ENCODE assay signal across 25 cellular contexts in the genomic region with DNA sequence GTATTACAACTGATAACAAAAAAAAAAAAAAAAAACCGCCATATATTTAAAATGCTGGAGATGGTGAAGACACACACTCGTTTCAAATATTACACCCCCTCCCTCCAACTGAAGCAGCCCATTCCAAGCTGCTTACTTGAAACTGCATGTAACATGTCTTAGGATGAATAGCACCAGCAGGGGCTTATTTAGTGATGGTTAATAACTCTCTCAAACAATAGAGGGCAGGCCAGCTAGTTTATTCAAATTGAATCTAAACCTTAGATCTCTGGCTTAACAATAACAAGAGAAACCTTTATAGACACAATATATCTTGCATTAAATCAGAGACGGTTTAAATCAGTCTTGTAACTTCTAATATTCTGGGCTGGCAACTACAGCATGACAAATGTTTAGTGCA. TPM values are rescaled to one million over a fixed set of nuclear protein-coding genes. Genes with fewer than 3 reads are reported as not detected.
DNase-seq lines count a peak whose midpoint lies in the region; ATAC-seq, FAIRE-seq and TF ChIP-seq lines count a peak whose summit lies in the region.
"Had no signal": no experiment of that assay in that cellular context is flagged by ENCODE, and none has a peak within 500 bp of the region (broad histone marks: within the 10 kb centered on the region; RNA-seq: fewer than 3 reads in every experiment).

No MANE protein-coding gene starts in this region.

- H3K4me2 ChIP-seq in HepG2 (ENCODE audit: low read depth, low read length): no peak overlapping the region
- H3K4me2 ChIP-seq: GM23338 had no signal

- no peaks in the 10 kb centered on the region for H3K9me3 Mint-ChIP-seq in activated CD4-positive, alpha-beta memory T cell treated with anti-CD3 and anti-CD28 coated beads for 36 hours
- H3K9me3 Mint-ChIP-seq: activated B cell treated with CpG ODN at 0.5 μM for 24 hours, GM23338, T-cell had no signal

- H3K79me2 ChIP-seq in HepG2 (ENCODE audit: insufficient read depth, low read length): peaks cover 18% of the 10 kb centered on the region

- no peak overlapping the region for H3K27ac Mint-ChIP-seq in activated CD4-positive, alpha-beta memory T cell treated with anti-CD3 and anti-CD28 coated beads for 36 hours
- H3K27ac Mint-ChIP-seq: activated B cell treated with CpG ODN at 0.5 μM for 24 hours, GM23338, T-cell had no signal

- peaks cover 7% of the 10 kb centered on the region for H4K20me1 ChIP-seq in HepG2 (ENCODE audit: insufficient read depth, low read length)

- no peaks in the 10 kb centered on the region for H3K4me1 ChIP-seq in HepG2 (ENCODE audit: insufficient read depth, low read length)
- H3K4me1 ChIP-seq in right lobe of liver: no peaks in the 10 kb centered on the region
- H3K4me1 ChIP-seq: body of pancreas, transverse colon had no signal

- no peak overlapping the region for H3K9ac ChIP-seq in HepG2 (ENCODE audit: insufficient read depth, low read depth, low read length)

- intact Hi-C loops in HepG2 (cut with micrococcal nuclease; ENCODE audit: unreplicated experiment): no loop called here
- intact Hi-C loops in right lobe of liver (cut with DNase I): no loop called here
- intact Hi-C loops in activated CD4-positive, alpha-beta memory T cell treated with anti-CD3 and anti-CD28 coated beads for 36 hours (cut with micrococcal nuclease): loop anchor here (10.0 kb wide), 1 partner anchor 441 kb away; no protein-coding TSS in a partner anchor

- TF ChIP-seq EP300 in HepG2 (IDR thresholded peaks at IDR 0.05; ENCODE audit: low read depth in 2 of 2, low read length in 2 of 2): no peak
- no peak for TF ChIP-seq EP300 in HepG2 (CRISPR knock-in tag; IDR thresholded peaks at IDR 0.05; ENCODE audit: borderline replicate concordance)

- H3K4me3 Mint-ChIP-seq in activated CD4-positive, alpha-beta memory T cell treated with anti-CD3 and anti-CD28 coated beads for 36 hours: no peak overlapping the region
- H3K4me3 Mint-ChIP-seq: activated B cell treated with CpG ODN at 0.5 μM for 24 hours, GM23338, T-cell had no signal

- POLR2A ChIA-PET in HepG2 (lab: Yijun Ruan, JAX): no interaction called here
- POLR2A ChIA-PET in activated CD4-positive, alpha-beta memory T cell treated with anti-CD3 and anti-CD28 coated beads for 36 hours (lab: Charles Lee): no interaction called here

- CTCF ChIA-PET in HepG2 (lab: Yijun Ruan, JAX; ENCODE audit: low intra/inter-chr PET ratio, low total read pairs): no interaction called here
- CTCF ChIA-PET in activated CD4-positive, alpha-beta memory T cell treated with anti-CD3 and anti-CD28 coated beads for 36 hours (lab: Charles Lee): interaction anchor here (0.7 to 3.2 kb wide), 4 partner anchors 17 to 104 kb away, joined by 3 to 12 read pairs (median 6); no protein-coding TSS in a partner anchor

- FAIRE-seq in HepG2 (lab: Jason Lieb, UNC): no peak
- FAIRE-seq: keratinocyte had no signal

- no peak for TF ChIP-seq RAD21 in HepG2 (CRISPR knock-in tag; IDR thresholded peaks at IDR 0.05)

- ATAC-seq in HepG2 (peak; percentile 39), right lobe of liver (no peak)
- ATAC-seq: body of pancreas, GM23338, Panc1 had no signal

- H3K27ac ChIP-seq in HepG2 (ENCODE audit: extremely low read length, insufficient read depth, low read length) (no peak overlapping the region), right lobe of liver (no peak overlapping the region)
- H3K27ac ChIP-seq: body of pancreas, transverse colon had no signal

- in situ Hi-C loops in HepG2 (cut with HindIII; ENCODE audit: extremely low pct_ligation_motif_present, low pct_unique_long_range_greater_than_20kb): no loop called here
- in situ Hi-C loops in GM13976 (cut with MboI; ENCODE audit: low sequenced_read_pairs, unreplicated experiment): no loop called here

- TF ChIP-seq CTCF in HepG2 (CRISPR knock-in tag; IDR thresholded peaks at IDR 0.05) (no peak), right lobe of liver (IDR thresholded peaks at IDR 0.05) (no peak), epithelial cell of esophagus (IDR thresholded peaks at IDR 0.05; ENCODE audit: insufficient read depth, low read depth, low read length, missing control alignments) (peak; percentile 10), GM13976 (IDR thresholded peaks at IDR 0.05; ENCODE audit: borderline replicate concordance, control extremely low read depth, extremely low read depth, insufficient read depth, missing control alignments) (no peak)

- H3K4me3 ChIP-seq in HepG2 (replicated peaks in 1 of 3; ENCODE audit: insufficient read depth in 1 of 3, low read depth in 2 of 3, low read length in 3 of 3) (no peak overlapping the region), right lobe of liver (no peak overlapping the region), epithelial cell of esophagus (ENCODE audit: low read length) (no peak overlapping the region)
- H3K4me3 ChIP-seq: body of pancreas, GM23338, transverse colon had no signal

- H3K9me3 ChIP-seq in HepG2 (ENCODE audit: low read length): no peaks in the 10 kb centered on the region
- no peaks in the 10 kb centered on the region for H3K9me3 ChIP-seq in right lobe of liver
- H3K9me3 ChIP-seq: body of pancreas, transverse colon had no signal

- no peaks in the 10 kb centered on the region for H3K27me3 Mint-ChIP-seq in activated CD4-positive, alpha-beta memory T cell treated with anti-CD3 and anti-CD28 coated beads for 36 hours
- H3K27me3 Mint-ChIP-seq: activated B cell treated with CpG ODN at 0.5 μM for 24 hours, T-cell had no signal

- no TSS peak for BruUV-seq in HepG2 (replicated peaks; lab: Mats Ljungman, UMichigan)

- no peak for TF ChIP-seq POLR2A in HepG2 (IDR thresholded peaks at IDR 0.05; ENCODE audit: insufficient read depth in 1 of 2, low read depth in 2 of 2, low read length in 2 of 2)
- TF ChIP-seq POLR2A in right lobe of liver (IDR thresholded peaks at IDR 0.05): no peak

- H3K36me3 ChIP-seq in HepG2 (replicated peaks in 1 of 2; ENCODE audit: control insufficient read depth in 1 of 2, insufficient read depth in 2 of 2, low read length in 2 of 2) (peaks cover 29 to 52% of the 10 kb centered on the region in 2 experiments), right lobe of liver (peaks cover 0 to 54% (median 33%) of the 10 kb centered on the region in 4 donors)

- H3K27me3 ChIP-seq in HepG2 (ENCODE audit: control insufficient read depth in 1 of 2, insufficient read depth in 2 of 2, low read length in 2 of 2) (no peaks in the 10 kb centered on the region), right lobe of liver (no peaks in the 10 kb centered on the region)
- H3K27me3 ChIP-seq: body of pancreas, transverse colon had no signal

- 88% methylated on average over 3 of the region's 3 CpGs for WGBS in HepG2 (ENCODE audit: low lambda C conversion rate)
- 62% methylated on average over 3 of the region's 3 CpGs for WGBS in right lobe of liver (ENCODE audit: insufficient coverage, low coverage, low lambda C conversion rate, missing lambda C conversion rate)

- no peak overlapping the region for H2AFZ ChIP-seq in HepG2 (ENCODE audit: low read length)
- H2AFZ ChIP-seq: GM23338 had no signal

- H3K36me3 Mint-ChIP-seq in activated CD4-positive, alpha-beta memory T cell treated with anti-CD3 and anti-CD28 coated beads for 36 hours: peaks cover 27% of the 10 kb centered on the region

- DNase-seq in HepG2 (ENCODE audit: low spot score) (no peak), right lobe of liver (no peak), OCI-M1 (lab: John Stamatoyannopoulos, UW) (peak; percentile 20), epithelial cell of esophagus (ENCODE audit: low read depth) (no peak), GM13976 (ENCODE audit: low spot score) (no peak), occipital lobe (lab: John Stamatoyannopoulos, UW) (no peak), activated T-cell treated with anti-CD3 and anti-CD28 coated beads for 4 hours (no peak)
- no peak for DNase-seq in activated CD4-positive, alpha-beta memory T cell treated with anti-CD3 and anti-CD28 coated beads for 36 hours
- DNase-seq: activated B cell treated with CpG ODN at 0.5 μM for 24 hours; activated naive CD4-positive, alpha-beta T cell; body of pancreas; DMS153; effector CD4-positive, alpha-beta T cell; NCI-H1436; NCI-H446 treated with DMSO at 0.1 percent for 48 hours; stimulated activated CD4-positive, alpha-beta T cell treated with anti-CD3 and anti-CD28 coated beads, Interleukin-4, amount 100 ng/mL, for 4 hours; T-cell; transverse colon had no signal

- H3K4me1 Mint-ChIP-seq in activated CD4-positive, alpha-beta memory T cell treated with anti-CD3 and anti-CD28 coated beads for 36 hours (ENCODE audit: low read depth): peaks cover 18% of the 10 kb centered on the region
- H3K4me1 Mint-ChIP-seq: GM23338 had no signal

RNA-seq across cellular contexts. Expression of gene JPH2, which starts 9.3 kb away (rescaled TPM):
- total RNA-seq in HepG2 (2016; rRNA removed; fragmentation: Illumina TruSeq; extraction: Trizol): not detected in 2 replicates
- total RNA-seq in HepG2 (2016; cell fraction: cytosol; rRNA removed; fragmentation: Illumina TruSeq; extraction: Trizol; ENCODE audit: low read depth): not detected in 2 replicates
- not detected in 2 replicates for total RNA-seq in HepG2 (2016; cell fraction: insoluble cytoplasmic fraction; rRNA removed; fragmentation: Illumina TruSeq; extraction: Trizol)
- not detected in 2 replicates for total RNA-seq in HepG2 (2016; cell fraction: membrane; rRNA removed; fragmentation: Illumina TruSeq; extraction: Trizol)
- total RNA-seq in HepG2 (2016; cell fraction: nucleus; rRNA removed; fragmentation: Illumina TruSeq; extraction: Trizol): not detected in 2 replicates
- 0.42 and 0.61 TPM in 2 replicates for polyA plus RNA-seq in HepG2 (2011; rRNA removed)
- polyA plus RNA-seq in HepG2 (2011; cell fraction: cytosol; rRNA removed): 0.23 and 0.32 TPM in 2 replicates
- polyA plus RNA-seq in HepG2 (2011; cell fraction: nucleus; rRNA removed): 2.7 and 2.9 TPM in 2 replicates
- 0.52 and 1.4 TPM in 2 replicates for polyA plus RNA-seq in HepG2 (2012)
- not detected in 2 replicates for polyA plus RNA-seq in HepG2 (2016; cell fraction: cytosol; fragmentation: Illumina TruSeq; extraction: Trizol; ENCODE audit: low read depth)
- not detected in 2 replicates for polyA plus RNA-seq in HepG2 (2016; cell fraction: insoluble cytoplasmic fraction; fragmentation: Illumina TruSeq; extraction: Trizol; ENCODE audit: low read depth)
- polyA plus RNA-seq in HepG2 (2016; cell fraction: membrane; fragmentation: Illumina TruSeq; extraction: Trizol; ENCODE audit: low read depth): not detected in 2 replicates
- not detected in 2 replicates for polyA plus RNA-seq in HepG2 (2016; cell fraction: nucleus; fragmentation: Illumina TruSeq; extraction: Trizol; ENCODE audit: insufficient read depth, low read depth)
- 1.1 and 9.5 TPM in 2 replicates for polyA minus RNA-seq in HepG2 (2011; rRNA and poly(A)+ RNA removed; ENCODE audit: low replicate concordance)
- polyA minus RNA-seq in HepG2 (2011; cell fraction: cytosol; rRNA and poly(A)+ RNA removed): 0.30 TPM in 1 of 2 replicates, not detected in the other
- 3.7 and 4.5 TPM in 2 replicates for polyA minus RNA-seq in HepG2 (2011; cell fraction: nucleus; rRNA and poly(A)+ RNA removed)
- under 1 TPM in 5 of 6 experiments, not detected in 1; 0.09 to 0.31 (median 0.10) TPM for total RNA-seq in right lobe of liver
- not detected for total RNA-seq in activated CD4-positive, alpha-beta memory T cell treated with anti-CD3 and anti-CD28 coated beads for 36 hours
- 0.16 TPM for total RNA-seq in occipital lobe
- total RNA-seq: activated B cell treated with CpG ODN at 0.5 μM for 24 hours had no signal

RNA-seq across cellular contexts. Expression of gene OSER1, which starts 14.3 kb away (rescaled TPM):
- total RNA-seq in HepG2 (2016; rRNA removed; fragmentation: Illumina TruSeq; extraction: Trizol) (71.2 and 92.8 TPM in 2 replicates), right lobe of liver (10 to 100 TPM; 13.0 to 20.4 (median 17.3) TPM), occipital lobe (35.9 TPM)
- 47.2 and 53.9 TPM in 2 replicates for total RNA-seq in HepG2 (2016; cell fraction: cytosol; rRNA removed; fragmentation: Illumina TruSeq; extraction: Trizol; ENCODE audit: low read depth)
- total RNA-seq in HepG2 (2016; cell fraction: insoluble cytoplasmic fraction; rRNA removed; fragmentation: Illumina TruSeq; extraction: Trizol): 68.4 and 97.8 TPM in 2 replicates
- 55.7 and 63.5 TPM in 2 replicates for total RNA-seq in HepG2 (2016; cell fraction: membrane; rRNA removed; fragmentation: Illumina TruSeq; extraction: Trizol)
- 43.8 and 44.3 TPM in 2 replicates for total RNA-seq in HepG2 (2016; cell fraction: nucleus; rRNA removed; fragmentation: Illumina TruSeq; extraction: Trizol)
- 67.0 and 71.5 TPM in 2 replicates for polyA plus RNA-seq in HepG2 (2011; rRNA removed)
- polyA plus RNA-seq in HepG2 (2011; cell fraction: cytosol; rRNA removed): 45.9 and 56.3 TPM in 2 replicates
- polyA plus RNA-seq in HepG2 (2011; cell fraction: nucleus; rRNA removed): 61.9 and 63.0 TPM in 2 replicates
- 47.9 and 61.6 TPM in 2 replicates for polyA plus RNA-seq in HepG2 (2012)
- polyA plus RNA-seq in HepG2 (2016; cell fraction: cytosol; fragmentation: Illumina TruSeq; extraction: Trizol; ENCODE audit: low read depth): 20.0 and 20.3 TPM in 2 replicates
- polyA plus RNA-seq in HepG2 (2016; cell fraction: insoluble cytoplasmic fraction; fragmentation: Illumina TruSeq; extraction: Trizol; ENCODE audit: low read depth): 76.4 and 82.6 TPM in 2 replicates
- polyA plus RNA-seq in HepG2 (2016; cell fraction: membrane; fragmentation: Illumina TruSeq; extraction: Trizol; ENCODE audit: low read depth): 22.2 and 23.0 TPM in 2 replicates
- polyA plus RNA-seq in HepG2 (2016; cell fraction: nucleus; fragmentation: Illumina TruSeq; extraction: Trizol; ENCODE audit: insufficient read depth, low read depth): 77.5 and 79.8 TPM in 2 replicates
- 42.9 and 49.7 TPM in 2 replicates for polyA minus RNA-seq in HepG2 (2011; rRNA and poly(A)+ RNA removed; ENCODE audit: low replicate concordance)
- polyA minus RNA-seq in HepG2 (2011; cell fraction: cytosol; rRNA and poly(A)+ RNA removed): 32.4 and 37.8 TPM in 2 replicates
- 18.4 and 28.8 TPM in 2 replicates for polyA minus RNA-seq in HepG2 (2011; cell fraction: nucleus; rRNA and poly(A)+ RNA removed)
- total RNA-seq in activated CD4-positive, alpha-beta memory T cell treated with anti-CD3 and anti-CD28 coated beads for 36 hours: 10 to 100 TPM; 23.4 to 24.2 TPM

RNA-seq across cellular contexts. Expression of gene GDAP1L1, which starts 50.8 kb away (rescaled TPM):
- total RNA-seq in HepG2 (2016; rRNA removed; fragmentation: Illumina TruSeq; extraction: Trizol) (not detected in 2 replicates), right lobe of liver (not detected), occipital lobe (121 TPM)
- total RNA-seq in HepG2 (2016; cell fraction: cytosol; rRNA removed; fragmentation: Illumina TruSeq; extraction: Trizol; ENCODE audit: low read depth): not detected in 2 replicates
- not detected in 2 replicates for total RNA-seq in HepG2 (2016; cell fraction: insoluble cytoplasmic fraction; rRNA removed; fragmentation: Illumina TruSeq; extraction: Trizol)
- not detected in 2 replicates for total RNA-seq in HepG2 (2016; cell fraction: membrane; rRNA removed; fragmentation: Illumina TruSeq; extraction: Trizol)
- not detected in 2 replicates for total RNA-seq in HepG2 (2016; cell fraction: nucleus; rRNA removed; fragmentation: Illumina TruSeq; extraction: Trizol)
- 0.04 and 0.13 TPM in 2 replicates for polyA plus RNA-seq in HepG2 (2011; rRNA removed)
- polyA plus RNA-seq in HepG2 (2011; cell fraction: cytosol; rRNA removed): 0.26 TPM in 1 of 2 replicates, not detected in the other
- 0.26 TPM in 1 of 2 replicates, not detected in the other for polyA plus RNA-seq in HepG2 (2011; cell fraction: nucleus; rRNA removed)
- polyA plus RNA-seq in HepG2 (2012): 0.47 and 0.64 TPM in 2 replicates
- polyA plus RNA-seq in HepG2 (2016; cell fraction: cytosol; fragmentation: Illumina TruSeq; extraction: Trizol; ENCODE audit: low read depth): not detected in 2 replicates
- polyA plus RNA-seq in HepG2 (2016; cell fraction: insoluble cytoplasmic fraction; fragmentation: Illumina TruSeq; extraction: Trizol; ENCODE audit: low read depth): not detected in 2 replicates
- polyA plus RNA-seq in HepG2 (2016; cell fraction: membrane; fragmentation: Illumina TruSeq; extraction: Trizol; ENCODE audit: low read depth): not detected in 2 replicates
- polyA plus RNA-seq in HepG2 (2016; cell fraction: nucleus; fragmentation: Illumina TruSeq; extraction: Trizol; ENCODE audit: insufficient read depth, low read depth): not detected in 2 replicates
- polyA minus RNA-seq in HepG2 (2011; rRNA and poly(A)+ RNA removed; ENCODE audit: low replicate concordance): not detected in 2 replicates
- polyA minus RNA-seq in HepG2 (2011; cell fraction: cytosol; rRNA and poly(A)+ RNA removed): not detected in 2 replicates
- not detected in 2 replicates for polyA minus RNA-seq in HepG2 (2011; cell fraction: nucleus; rRNA and poly(A)+ RNA removed)
- not detected for total RNA-seq in activated CD4-positive, alpha-beta memory T cell treated with anti-CD3 and anti-CD28 coated beads for 36 hours
- total RNA-seq: activated B cell treated with CpG ODN at 0.5 μM for 24 hours, body of pancreas, glomerular endothelial cell, mesenteric fat pad, omental fat pad, skeletal muscle tissue, T-cell, transverse colon had no signal
- polyA plus RNA-seq: keratinocyte had no signal

Comparison
In these comparisons a context has a peak if more than half of its experiments do, and no peak if none do; other contexts are left out.
1. RNA of gene GDAP1L1, which starts 50.8 kb away (total RNA-seq): 121 TPM in occipital lobe (single experiment); not detected in activated CD4-positive, alpha-beta memory T cell treated with anti-CD3 and anti-CD28 coated beads for 36 hours, not detected in HepG2 and not detected in right lobe of liver; every median in the first group is over 100 times any median in the second.